Comparison of ENCODE assay signal across 1 cellular context in genomic region chr16:67109407-67110135, GRCh38.
TF ChIP-seq lines count a peak whose summit lies in the region.

Gene PHAF1 (plus strand): TSS chr16:67109941. CDS start chr16:67110176, 235 bp downstream.

TF ChIP-seq in HEK293, 187 proteins besides CTCF, POLR2A, EP300 and RAD21 (continued from another document and continues in another):
- TF ChIP-seq PRDM2 (tag by site-specific recombination; IDR thresholded peaks at IDR 0.05; ENCODE audit: borderline replicate concordance) = no peak
- TF ChIP-seq MYNN (tag by site-specific recombination; IDR thresholded peaks at IDR 0.05; ENCODE audit: borderline replicate concordance) = no peak
- peak; percentile 97 for TF ChIP-seq ZBTB48 (tag by site-specific recombination; IDR thresholded peaks at IDR 0.05)
- TF ChIP-seq ZNF202 (tag by site-specific recombination; IDR thresholded peaks at IDR 0.05; ENCODE audit: borderline replicate concordance) = no peak
- TF ChIP-seq BCL11A (tag by site-specific recombination; IDR thresholded peaks at IDR 0.05; ENCODE audit: low read depth) = no peak
- TF ChIP-seq ZNF510 (tag by site-specific recombination; IDR thresholded peaks at IDR 0.05; ENCODE audit: insufficient replicate concordance) = no peak
- no peak for TF ChIP-seq ELK4 (IDR thresholded peaks at IDR 0.05; ENCODE audit: borderline replicate concordance, low read depth, low read length)
- TF ChIP-seq PRDM4 (tag by site-specific recombination; IDR thresholded peaks at IDR 0.05) = no peak
- no peak; the same call in 1 of the 2 replicates for TF ChIP-seq ZNF777 (tag by site-specific recombination; IDR thresholded peaks at IDR 0.05; ENCODE audit: borderline replicate concordance)
- TF ChIP-seq ZBTB8A (tag by site-specific recombination; IDR thresholded peaks at IDR 0.05) = peak; percentile 81
- peak; percentile 78; the same call in 1 of the 2 replicates for TF ChIP-seq SP7 (tag by site-specific recombination; IDR thresholded peaks at IDR 0.05)
- TF ChIP-seq ZNF157 (tag by site-specific recombination; IDR thresholded peaks at IDR 0.05) = no peak
- TF ChIP-seq ZSCAN16 (tag by site-specific recombination; IDR thresholded peaks at IDR 0.05) = no peak
- TF ChIP-seq ZNF521 (tag by site-specific recombination; IDR thresholded peaks at IDR 0.05) = no peak
- no peak for TF ChIP-seq ZNF585B (tag by site-specific recombination; IDR thresholded peaks at IDR 0.05)
- TF ChIP-seq HOXD13 (CRISPR knock-in tag; IDR thresholded peaks at IDR 0.05; ENCODE audit: borderline replicate concordance) = no peak
- peak; percentile 37; the same call in 1 of the 2 replicates for TF ChIP-seq ZNF561 (tag by site-specific recombination; IDR thresholded peaks at IDR 0.05; ENCODE audit: borderline replicate concordance)
- TF ChIP-seq ZNF645 (tag by site-specific recombination; IDR thresholded peaks at IDR 0.05) = no peak
- no peak for TF ChIP-seq ZSCAN30 (tag by site-specific recombination; IDR thresholded peaks at IDR 0.05)
- TF ChIP-seq ZBTB20 (tag by site-specific recombination; IDR thresholded peaks at IDR 0.05) = peak; percentile 19; the same call in 1 of the 2 replicates
- TF ChIP-seq GLIS2 (tag by site-specific recombination; IDR thresholded peaks at IDR 0.05) = no peak
- TF ChIP-seq ZNF433 (tag by site-specific recombination; IDR thresholded peaks at IDR 0.05; ENCODE audit: low read depth) = no peak
- TF ChIP-seq ZNF837 (tag by site-specific recombination; IDR thresholded peaks at IDR 0.05) = no peak
- no peak for TF ChIP-seq PRDM1 (tag by site-specific recombination; IDR thresholded peaks at IDR 0.05)
- TF ChIP-seq ZNF148 (tag by site-specific recombination; IDR thresholded peaks at IDR 0.05; ENCODE audit: borderline replicate concordance) = no peak
- TF ChIP-seq IKZF3 (tag by site-specific recombination; IDR thresholded peaks at IDR 0.05) = no peak
- no peak for TF ChIP-seq KLF17 (tag by site-specific recombination; IDR thresholded peaks at IDR 0.05)
- TF ChIP-seq ZNF394 (tag by site-specific recombination; IDR thresholded peaks at IDR 0.05; ENCODE audit: borderline replicate concordance) = no peak
- TF ChIP-seq ZNF341 (tag by site-specific recombination; IDR thresholded peaks at IDR 0.05; ENCODE audit: low read depth) = no peak
- peak; percentile 15; the same call in 1 of the 2 replicates for TF ChIP-seq KLF16 (tag by site-specific recombination; IDR thresholded peaks at IDR 0.05)
- no peak for TF ChIP-seq ZNF785 (tag by site-specific recombination; IDR thresholded peaks at IDR 0.05)
- 0 out of 2 replicates have a peak, but pooled peaks have one; percentile 22 for TF ChIP-seq SCRT2 (tag by site-specific recombination; IDR thresholded peaks at IDR 0.05)
- TF ChIP-seq SCRT1 (tag by site-specific recombination; IDR thresholded peaks at IDR 0.05; ENCODE audit: borderline replicate concordance) = no peak
- peak; percentile 47; the same call in 1 of the 2 replicates for TF ChIP-seq YY2 (tag by site-specific recombination; IDR thresholded peaks at IDR 0.05)
- TF ChIP-seq ZNF768 (tag by site-specific recombination; IDR thresholded peaks at IDR 0.05) = no peak
- TF ChIP-seq ZNF133 (tag by site-specific recombination; IDR thresholded peaks at IDR 0.05) = no peak
- no peak for TF ChIP-seq ZNF558 (tag by site-specific recombination; IDR thresholded peaks at IDR 0.05)
- TF ChIP-seq PBX3 (CRISPR knock-in tag; IDR thresholded peaks at IDR 0.05) = peak; percentile 73; the same call in 1 of the 2 replicates
- no peak for TF ChIP-seq ZNF140 (tag by site-specific recombination; IDR thresholded peaks at IDR 0.05)
- peak; percentile 66 for TF ChIP-seq ZIC2 (tag by site-specific recombination; IDR thresholded peaks at IDR 0.05)
- no peak for TF ChIP-seq ZNF311 (tag by site-specific recombination; IDR thresholded peaks at IDR 0.05; ENCODE audit: borderline replicate concordance)
- no peak for TF ChIP-seq ZNF670 (tag by site-specific recombination; IDR thresholded peaks at IDR 0.05; ENCODE audit: low read depth)
- TF ChIP-seq ZNF639 (tag by site-specific recombination; IDR thresholded peaks at IDR 0.05) = no peak
